ENCODE assay signal across 20 cellular contexts in the genomic region with DNA sequence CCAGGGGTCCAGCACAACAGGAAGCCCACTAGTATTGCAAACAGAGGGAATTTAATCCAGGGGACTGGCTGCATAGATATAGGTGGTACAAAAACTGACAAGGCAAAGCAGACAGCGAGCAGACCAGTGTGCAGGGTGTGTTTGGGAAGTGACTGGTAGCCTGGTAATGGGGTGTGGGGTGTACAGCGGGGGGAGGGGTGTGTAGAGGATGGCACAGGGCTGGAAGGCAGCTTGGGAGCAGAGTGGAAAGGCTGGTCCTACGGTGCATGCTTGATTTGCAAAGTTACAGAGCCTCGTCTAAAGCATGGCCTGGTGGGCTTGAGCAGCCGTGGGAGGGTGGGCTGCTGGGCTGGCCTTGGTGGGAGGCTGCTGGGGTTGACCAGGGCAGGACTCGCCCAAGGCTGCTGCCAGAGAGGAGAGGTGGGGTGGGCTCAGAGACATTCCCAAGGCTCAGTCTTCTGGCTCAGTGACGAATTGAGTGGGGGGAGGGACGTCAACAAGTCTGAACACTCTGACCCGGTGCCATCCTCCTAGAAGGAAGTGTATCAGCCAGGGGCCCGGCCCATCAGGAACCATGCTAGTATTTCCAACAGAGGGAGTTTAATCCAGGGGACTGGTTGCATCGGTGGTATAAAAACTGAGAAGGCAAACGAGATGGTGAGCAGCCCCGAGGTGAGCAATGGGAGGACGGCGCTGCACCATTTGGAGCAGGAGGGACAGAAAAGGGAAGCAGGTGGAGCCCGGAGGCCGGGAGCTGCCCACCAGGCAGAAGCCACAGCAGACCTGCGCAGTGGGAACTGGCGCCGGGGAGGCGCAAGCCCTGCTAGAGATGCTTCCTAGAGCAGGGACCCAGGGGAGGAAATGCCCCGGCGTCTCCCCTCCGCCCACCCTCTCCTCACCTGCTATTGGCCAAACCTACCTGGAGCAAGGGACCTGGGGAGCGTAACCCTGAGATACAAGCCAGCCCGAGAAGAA. TPM values are rescaled to one million over a fixed set of nuclear protein-coding genes. Genes with fewer than 3 reads are reported as not detected.
A peak's percentile ranks its signal among the peaks of the same experiment; 100 is the strongest.
DNase-seq lines count a peak whose midpoint lies in the region; ATAC-seq, FAIRE-seq and TF ChIP-seq lines count a peak whose summit lies in the region.
"Had no signal": no experiment of that assay in that cellular context is flagged by ENCODE, and none has a peak within 500 bp of the region (broad histone marks: within the 10 kb centered on the region; RNA-seq: fewer than 3 reads in every experiment).

No MANE protein-coding gene starts in this region.

- H3K27ac ChIP-seq in HCT116 (ENCODE audit: low read depth, low read length) = peak overlapping the region; percentile 95
- H3K27ac ChIP-seq in astrocyte (ENCODE audit: low read depth, low read length) = no peak overlapping the region

- H3K4me1 Mint-ChIP-seq in astrocyte (ENCODE audit: low read depth, unreplicated experiment) (peaks cover 7% of the 10 kb centered on the region), nephron progenitor cell (no peaks in the 10 kb centered on the region)
- H3K4me1 Mint-ChIP-seq: activated B cell treated with CpG ODN at 0.5 μM for 24 hours had no signal

- peaks cover 30 to 86% of the 10 kb centered on the region in 2 experiments for H3K4me1 ChIP-seq in HCT116 (ENCODE audit: control insufficient read depth in 1 of 2, insufficient read depth in 2 of 2, low read length in 2 of 2)
- peaks cover 20% of the 10 kb centered on the region for H3K4me1 ChIP-seq in astrocyte (ENCODE audit: insufficient read depth, low read length)
- peaks cover 16% of the 10 kb centered on the region for H3K4me1 ChIP-seq in HAP-1

- CTCF ChIA-PET in HCT116 (lab: Charles Lee) = interaction anchor here (0.9 to 3.0 kb wide), 7 partner anchors 8 to 540 kb away, joined by 3 to 21 read pairs (median 4); no protein-coding TSS in a partner anchor

- H3K27me3 ChIP-seq in HCT116 (ENCODE audit: insufficient read depth, low read length) (no peaks in the 10 kb centered on the region), astrocyte (ENCODE audit: insufficient read depth, low read length) (peaks cover 10% of the 10 kb centered on the region), HAP-1 (ENCODE audit: low read depth) (no peaks in the 10 kb centered on the region)

- H3K4me2 ChIP-seq in HCT116 (ENCODE audit: low read length) = peak overlapping the region; percentile 96
- peak overlapping the region; percentile 71 for H3K4me2 ChIP-seq in astrocyte (ENCODE audit: low read length)

- peak; percentile 79 for DNase-seq in COLO668 (lab: John Stamatoyannopoulos, UW; ENCODE audit: unreplicated experiment)
- DNase-seq in HCT116 (ENCODE audit: low read depth, low spot score) = peak; percentile 56
- no peak for DNase-seq in astrocyte (ENCODE audit: low read depth)
- no peak for DNase-seq in nephron progenitor cell
- no peak for DNase-seq in GOT3 (lab: John Stamatoyannopoulos, UW)
- DNase-seq in HAP-1 (ENCODE audit: low spot score in 2 of 2) = no peak
- no peak for DNase-seq in MV-4-11 (lab: John Stamatoyannopoulos, UW)
- no peak for DNase-seq in activated CD4-positive, alpha-beta T cell treated with anti-CD3 and anti-CD28 coated beads for 4 hours
- DNase-seq: activated B cell treated with CpG ODN at 0.5 μM for 24 hours, activated T-cell treated with anti-CD3 and anti-CD28 coated beads for 4 hours, heart left ventricle, left colon, NCI-H2029 treated with DMSO at 0.1 percent for 48 hours had no signal

- BruUV-seq in HCT116 (replicated peaks; lab: Mats Ljungman, UMichigan) = TSS peak; percentile 60

- H3K36me3 ChIP-seq in HCT116 (ENCODE audit: control insufficient read depth in 1 of 2, insufficient read depth in 2 of 2, low read length in 2 of 2) (no peaks in the 10 kb centered on the region), astrocyte (ENCODE audit: insufficient read depth, low read length) (no peaks in the 10 kb centered on the region), HAP-1 (replicated peaks) (no peaks in the 10 kb centered on the region)
- H3K36me3 ChIP-seq: heart left ventricle had no signal

- H3K9me2 ChIP-seq in HCT116 (ENCODE audit: insufficient read depth) = no peaks in the 10 kb centered on the region

- H3K36me3 Mint-ChIP-seq in astrocyte (ENCODE audit: low read depth, unreplicated experiment) (peaks cover 4% of the 10 kb centered on the region), nephron progenitor cell (ENCODE audit: low read depth) (peaks cover 15% of the 10 kb centered on the region)

- H3K9ac ChIP-seq in HCT116 (ENCODE audit: low read length) = peak overlapping the region; percentile 87
- peak overlapping the region; percentile 38 for H3K9ac ChIP-seq in astrocyte (ENCODE audit: low read length)

- H4K20me1 ChIP-seq in HCT116 (ENCODE audit: insufficient read depth) (no peaks in the 10 kb centered on the region), astrocyte (ENCODE audit: insufficient read depth, low read length) (no peaks in the 10 kb centered on the region)

- POLR2A ChIA-PET in HCT116 (lab: Charles Lee) = interaction anchor here (0.7 to 1.9 kb wide), 6 partner anchors 12 to 236 kb away, joined by 3 to 5 read pairs (median 4); a partner anchor contains a TSS

- H3K9me3 ChIP-seq in HCT116 (ENCODE audit: control insufficient read depth in 1 of 2, insufficient read depth in 1 of 2, low read depth in 1 of 2, low read length in 2 of 2) (peaks cover 0 to 7% of the 10 kb centered on the region in 2 experiments; a peak in 1 of 4 replicates), astrocyte (ENCODE audit: insufficient read depth, low read depth, low read length) (peaks cover 12% of the 10 kb centered on the region), HAP-1 (peaks cover 9% of the 10 kb centered on the region)

- peaks cover 21% of the 10 kb centered on the region for H3K9me3 Mint-ChIP-seq in astrocyte (ENCODE audit: unreplicated experiment)
- peaks cover 47% of the 10 kb centered on the region for H3K9me3 Mint-ChIP-seq in nephron progenitor cell
- H3K9me3 Mint-ChIP-seq: activated naive CD8-positive, alpha-beta T cell treated with anti-CD3 and anti-CD28 coated beads, Interleukin-2, amount 50 U/mL, for 24 hours had no signal

- H3K27me3 Mint-ChIP-seq in astrocyte (ENCODE audit: low read depth, unreplicated experiment) (peaks cover 39% of the 10 kb centered on the region), nephron progenitor cell (ENCODE audit: low read depth, poor library complexity) (peaks cover 46% of the 10 kb centered on the region)

- H3K4me3 Mint-ChIP-seq in astrocyte (ENCODE audit: unreplicated experiment) = no peak overlapping the region
- peak overlapping the region; percentile 61 for H3K4me3 Mint-ChIP-seq in nephron progenitor cell
- H3K4me3 Mint-ChIP-seq: activated B cell treated with CpG ODN at 0.5 μM for 24 hours; activated naive CD8-positive, alpha-beta T cell treated with anti-CD3 and anti-CD28 coated beads, Interleukin-2, amount 50 U/mL, for 24 hours; neural crest cell; stimulated activated naive CD8-positive, alpha-beta T cell treated with anti-CD3 and anti-CD28 coated beads, Interleukin-15, Interleukin-2, amounts not matched to agents 100 ng/mL and 50 ng/mL, for 24 hours had no signal

- H3K4me3 ChIP-seq in HCT116 (replicated peaks in 1 of 2; ENCODE audit: low read depth in 1 of 2, low read length in 2 of 2) (peak overlapping the region; percentile 73), astrocyte (ENCODE audit: insufficient read depth, low read depth, low read length) (no peak overlapping the region), HAP-1 (no peak overlapping the region)
- H3K4me3 ChIP-seq: heart left ventricle had no signal

- intact Hi-C loops in HCT116 (cut with micrococcal nuclease) = loop anchor here (2.0 to 5.0 kb wide), 2 partner anchors 185 to 450 kb away; a partner anchor contains a TSS

- ATAC-seq in HCT116 = peak; percentile 74
- ATAC-seq: heart left ventricle, left colon, sciatic nerve had no signal

- TF ChIP-seq POLR2A in HCT116 (IDR thresholded peaks at IDR 0.05; ENCODE audit: borderline replicate concordance, extremely low read depth, insufficient read depth, insufficient read length) = no peak

- H2AFZ ChIP-seq in HCT116 (ENCODE audit: low read depth, low read length, poor library complexity, severe bottlenecking) (no peak overlapping the region), astrocyte (ENCODE audit: low read depth, low read length) (no peak overlapping the region)

- TF ChIP-seq RAD21 in HCT116 (IDR thresholded peaks at IDR 0.05; ENCODE audit: low read depth) = no peak

- H3K79me2 ChIP-seq in HCT116 (ENCODE audit: insufficient read depth, low read length) (peaks cover 18% of the 10 kb centered on the region; the same call in 1 of the 2 replicates), astrocyte (ENCODE audit: insufficient read depth, low read length) (no peaks in the 10 kb centered on the region)

- TF ChIP-seq CTCF in HCT116 (IDR thresholded peaks at IDR 0.05 in 2 of 3, conservative IDR thresholded peaks at IDR 0.05 in 1 of 3; ENCODE audit: borderline replicate concordance in 1 of 3, insufficient read depth in 1 of 3, low read depth in 2 of 3, low read length in 2 of 3) (no peak), astrocyte (IDR thresholded peaks at IDR 0.05; ENCODE audit: insufficient read depth, low read depth, low read length) (no peak), nephron progenitor cell (IDR thresholded peaks at IDR 0.05) (no peak)

- RAD21 ChIA-PET in HCT116 (lab: Charles Lee; ENCODE audit: low non-redundant PET in 1 of 2, low total read pairs in 2 of 2, uncharacterized antibody in 2 of 2, unreplicated experiment in 2 of 2) = interaction anchor here in 1 of 2 experiments (0.9 to 1.1 kb wide), 3 partner anchors 12 to 541 kb away, joined by 3 read pairs; no protein-coding TSS in a partner anchor

- FAIRE-seq in astrocyte (lab: Jason Lieb, UNC) = no peak

- in situ Hi-C loops in HAP-1 (cut with MboI; ENCODE audit: low sequenced_read_pairs) = loop anchor here (25.0 kb wide), 2 partner anchors 360 to 660 kb away; no protein-coding TSS in a partner anchor

- H3K27ac Mint-ChIP-seq in astrocyte (ENCODE audit: unreplicated experiment) (no peak overlapping the region), nephron progenitor cell (no peak overlapping the region)
- H3K27ac Mint-ChIP-seq: activated B cell treated with CpG ODN at 0.5 μM for 24 hours; activated naive CD8-positive, alpha-beta T cell treated with anti-CD3 and anti-CD28 coated beads, Interleukin-2, amount 50 U/mL, for 24 hours; stimulated activated naive CD8-positive, alpha-beta T cell treated with anti-CD3 and anti-CD28 coated beads, Interleukin-15, Interleukin-2, amounts not matched to agents 100 ng/mL and 50 ng/mL, for 24 hours had no signal

TF ChIP-seq in HCT116, 20 proteins besides CTCF, POLR2A, EP300 and RAD21:
- TF ChIP-seq YY1 (IDR thresholded peaks at IDR 0.05; ENCODE audit: extremely low read depth, insufficient replicate concordance, low read depth, low read length) = peak; percentile 32
- no peak for TF ChIP-seq SRF (IDR thresholded peaks at IDR 0.05; ENCODE audit: low read depth)
TF ChIP-seq in HCT116: peak in this region for 1.

RNA-seq across cellular contexts. Expression of a gene that starts 29.2 kb away (rescaled TPM):
- total RNA-seq in HCT116 (2021; ENCODE audit: unreplicated experiment) (not detected), astrocyte (not detected in 2 replicates)
- polyA plus RNA-seq in HCT116 (2012) = 0.03 TPM in 1 of 2 replicates, not detected in the other
- total RNA-seq: activated B cell treated with CpG ODN at 0.5 μM for 24 hours, cerebellum, epithelial cell of proximal tubule, left colon, LHCN-M2, neural crest cell, sciatic nerve had no signal

RNA-seq across cellular contexts. Expression of a gene that starts 47.6 kb away (rescaled TPM):
- total RNA-seq in HCT116 (2021; ENCODE audit: unreplicated experiment) (not detected), astrocyte (1.3 and 1.4 TPM in 2 replicates)
- 0.02 and 0.03 TPM in 2 replicates for polyA plus RNA-seq in HCT116 (2012)
- total RNA-seq: activated B cell treated with CpG ODN at 0.5 μM for 24 hours, cerebellum, epithelial cell of proximal tubule, neural crest cell had no signal

Comparison
In these comparisons a context has a peak if more than half of its experiments do, and no peak if none do; other contexts are left out.
1. DNase-seq: peak in COLO668 (single experiment) and HCT116 (single experiment); none in astrocyte (single experiment), nephron progenitor cell (single experiment), GOT3 (single experiment), HAP-1 (0 of 2), MV-4-11 (single experiment) and activated CD4-positive, alpha-beta T cell treated with anti-CD3 and anti-CD28 coated beads for 4 hours (0 of 2).
2. H3K4me3 ChIP-seq: peak in HCT116 (2 of 2); none in astrocyte (single experiment) and HAP-1 (single experiment).